ENCODE assay signal across 9 cellular contexts in the genomic region with DNA sequence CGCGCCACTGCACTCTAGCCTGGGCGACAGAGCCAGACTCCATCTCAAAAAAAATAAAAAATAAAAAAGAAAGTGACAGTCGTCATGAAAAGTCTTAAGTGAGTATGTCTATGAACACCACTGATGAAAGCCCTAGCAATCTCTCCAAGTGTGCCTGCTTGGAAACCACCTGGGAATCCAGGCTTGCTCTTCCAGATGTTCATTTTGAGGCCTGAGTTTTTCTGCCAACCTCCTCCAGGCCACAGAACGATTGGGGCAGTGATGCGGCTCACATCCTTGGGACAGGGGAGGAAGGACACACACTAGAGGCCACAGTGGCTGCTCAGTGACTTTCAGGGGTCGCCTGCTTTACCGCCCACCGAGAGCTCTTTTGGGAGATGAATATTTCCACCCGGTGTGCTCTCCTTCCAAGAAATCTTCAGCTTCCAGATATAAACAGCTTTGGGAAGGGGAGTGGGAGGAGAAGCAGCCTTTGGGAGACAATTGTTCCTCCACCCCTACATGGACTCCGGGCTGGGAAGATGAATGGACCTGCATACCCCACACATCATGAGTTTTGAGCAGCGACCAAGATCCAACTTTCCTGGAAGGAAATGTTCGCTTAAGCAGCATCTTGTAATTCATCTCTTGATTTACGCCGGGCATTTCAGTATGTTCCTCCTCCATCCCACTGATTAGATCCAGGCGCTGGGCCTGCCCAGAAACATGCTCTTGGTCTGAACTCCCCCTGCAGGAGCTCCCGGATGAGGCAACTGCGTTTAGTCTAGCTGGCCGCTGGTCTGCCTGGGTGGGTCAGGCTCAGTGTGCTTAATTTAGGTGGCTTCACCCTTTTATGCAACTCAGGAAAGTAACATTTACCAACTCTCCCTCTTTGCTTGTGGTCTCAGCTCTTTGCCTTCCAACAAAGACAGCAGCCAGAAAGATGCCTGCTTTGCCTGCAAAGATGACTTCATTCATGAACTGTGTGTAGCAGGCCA. TPM values are rescaled to one million over a fixed set of nuclear protein-coding genes. Genes with fewer than 3 reads are reported as not detected.
A peak's percentile ranks its signal among the peaks of the same experiment; 100 is the strongest.
DNase-seq lines count a peak whose midpoint lies in the region; ATAC-seq and TF ChIP-seq lines count a peak whose summit lies in the region.
"Had no signal": no experiment of that assay in that cellular context is flagged by ENCODE, and none has a peak within 500 bp of the region (broad histone marks: within the 10 kb centered on the region; RNA-seq: fewer than 3 reads in every experiment).

No MANE protein-coding gene starts in this region.

- no peaks in the 10 kb centered on the region for H4K20me1 ChIP-seq in hepatocyte (ENCODE audit: insufficient read depth, poor library complexity, severe bottlenecking)
- no peaks in the 10 kb centered on the region for H4K20me1 ChIP-seq in PC-9 (ENCODE audit: insufficient read depth)

- H3K9me3 Mint-ChIP-seq in WTC11: peaks cover 8% of the 10 kb centered on the region

- no peak overlapping the region for H2AFZ ChIP-seq in hepatocyte
- H2AFZ ChIP-seq in PC-9: no peak overlapping the region

- H3K9me3 ChIP-seq in hepatocyte (ENCODE audit: low read depth): no peaks in the 10 kb centered on the region
- H3K9me3 ChIP-seq in stomach: no peaks in the 10 kb centered on the region
- no peaks in the 10 kb centered on the region for H3K9me3 ChIP-seq in PC-9 (ENCODE audit: insufficient read depth, low read depth)

- H3K27ac ChIP-seq in hepatocyte (peak overlapping the region; percentile 56), stomach (peak overlapping the region in 4 of 5 donors; percentile 87 to 94 (median 90)), PC-9 (no peak overlapping the region)

- H3K4me3 Mint-ChIP-seq in WTC11: no peak overlapping the region

- CTCF ChIA-PET in WTC11 (lab: Charles Lee) (interaction anchor here (0.6 to 2.1 kb wide), 24 partner anchors 10 to 344 kb away, joined by 3 to 22 read pairs (median 4); partner anchors contain the start of genes HTR2B and NCL), PC-9 (lab: Charles Lee) (no interaction called here)

- no TSS peak for BruUV-seq in PC-9 (replicated peaks; lab: Mats Ljungman, UMichigan)

- H3K27me3 Mint-ChIP-seq in WTC11 (ENCODE audit: low read depth): no peaks in the 10 kb centered on the region; the same call in 1 of the 2 replicates

- no peak overlapping the region for H3K4me3 ChIP-seq in hepatocyte
- no peak overlapping the region for H3K4me3 ChIP-seq in stomach
- H3K4me3 ChIP-seq in PC-9: no peak overlapping the region

- H3K36me3 Mint-ChIP-seq in WTC11: peaks cover 3% of the 10 kb centered on the region

- peak; percentile 82 for ATAC-seq in WTC11

- DNase-seq in 8988T: peak; percentile 64
- DNase-seq in HS-5 (ENCODE audit: low read depth): peak; percentile 39
- DNase-seq in WTC11 (ENCODE audit: low spot score): peak; percentile 80
- DNase-seq in hepatocyte (ENCODE audit: low spot score): peak; percentile 87
- peak; percentile 73 for DNase-seq in stomach
- no peak for DNase-seq in activated naive CD4-positive, alpha-beta T cell (lab: John Stamatoyannopoulos, UW)
- no peak for DNase-seq in KG1 (lab: John Stamatoyannopoulos, UW)
- DNase-seq in PC-9: no peak
- DNase-seq: DND-41 had no signal

- H3F3A ChIP-seq in PC-9 (ENCODE audit: insufficient read depth, low read depth): no peaks in the 10 kb centered on the region

- H3K27me3 ChIP-seq in hepatocyte (peaks cover 5% of the 10 kb centered on the region), stomach (peaks cover 0 to 5% (median 0%) of the 10 kb centered on the region in 3 donors), PC-9 (ENCODE audit: insufficient read depth, low read depth) (peaks cover 39% of the 10 kb centered on the region)

- no peak for TF ChIP-seq POLR2A in stomach (IDR thresholded peaks at IDR 0.05)

- POLR2A ChIA-PET in WTC11 (lab: Charles Lee): interaction anchor here (0.6 to 1.2 kb wide), 3 partner anchors 10 to 222 kb away, joined by 3 to 4 read pairs (median 3); no protein-coding TSS in a partner anchor
- POLR2A ChIA-PET in PC-9 (lab: Charles Lee; ENCODE audit: unreplicated experiment): no interaction called here

- no peaks in the 10 kb centered on the region for H3K36me3 ChIP-seq in hepatocyte (replicated peaks; ENCODE audit: insufficient read depth, low read depth)
- H3K36me3 ChIP-seq in stomach: no peaks in the 10 kb centered on the region
- H3K36me3 ChIP-seq in PC-9 (ENCODE audit: low read depth): no peaks in the 10 kb centered on the region

- peaks cover 3% of the 10 kb centered on the region for H3K4me1 ChIP-seq in hepatocyte (ENCODE audit: insufficient read depth)
- peaks cover 11 to 38% (median 25%) of the 10 kb centered on the region in 4 donors for H3K4me1 ChIP-seq in stomach
- H3K4me1 ChIP-seq in PC-9 (replicated peaks; ENCODE audit: insufficient read depth): no peaks in the 10 kb centered on the region

- peaks cover 33% of the 10 kb centered on the region for H3K4me1 Mint-ChIP-seq in WTC11

- TF ChIP-seq EP300 in stomach (IDR thresholded peaks at IDR 0.05): peak; percentile 18

- WGBS in hepatocyte (ENCODE audit: low lambda C conversion rate, missing lambda C conversion rate): 51% methylated on average over 19 of the region's 19 CpGs
- WGBS in stomach, 5 donors: 46 to 62% (median 58%) methylated on average over 19 of the region's 19 CpGs

- intact Hi-C loops in stomach (cut with DNase I; ENCODE audit: low total_unique reads) (loop anchor here (10.0 kb wide), 1 partner anchor 87 kb away; no protein-coding TSS in a partner anchor), PC-9 (cut with micrococcal nuclease; ENCODE audit: unreplicated experiment) (no loop called here)

- H3K9me2 ChIP-seq in hepatocyte (replicated peaks; ENCODE audit: insufficient read depth) (no peaks in the 10 kb centered on the region), PC-9 (ENCODE audit: insufficient read depth) (no peaks in the 10 kb centered on the region)

- H3K4me2 ChIP-seq in hepatocyte (no peak overlapping the region), PC-9 (no peak overlapping the region)

- no peak overlapping the region; the same call in 1 of the 2 replicates for H3K27ac Mint-ChIP-seq in WTC11

- H3K79me2 ChIP-seq in hepatocyte (no peaks in the 10 kb centered on the region), PC-9 (ENCODE audit: low read depth) (no peaks in the 10 kb centered on the region)

- TF ChIP-seq CTCF in WTC11 (IDR thresholded peaks at IDR 0.05) (peak; percentile 39; the same call in 1 of the 2 replicates), hepatocyte (IDR thresholded peaks at IDR 0.05; ENCODE audit: poor library complexity) (peak; percentile 68), stomach (IDR thresholded peaks at IDR 0.05) (peak in 5 of 7 experiments; percentile 56 to 63 (median 61)), PC-9 (conservative IDR thresholded peaks at IDR 0.05) (no peak; the same call in 1 of the 2 replicates)

TF ChIP-seq in WTC11, 78 proteins besides CTCF, POLR2A, EP300 and RAD21 (continues in another document):
- TF ChIP-seq SMAD4 (CRISPR knock-in tag; IDR thresholded peaks at IDR 0.05) (no peak), AFF4 (CRISPR knock-in tag; IDR thresholded peaks at IDR 0.05; ENCODE audit: borderline replicate concordance) (0 out of 2 replicates have a peak, but pooled peaks have one; percentile 5), GABPB1 (CRISPR knock-in tag; IDR thresholded peaks at IDR 0.05) (no peak), ZNF121 (CRISPR knock-in tag; IDR thresholded peaks at IDR 0.05) (0 out of 2 replicates have a peak, but pooled peaks have one; percentile 50), ZMAT4 (CRISPR knock-in tag; IDR thresholded peaks at IDR 0.05) (no peak), EMX1 (CRISPR knock-in tag; IDR thresholded peaks at IDR 0.05) (no peak)

RNA-seq across cellular contexts. Expression of gene ARMC9, which starts 6.2 kb away (rescaled TPM):
- 34.5 to 37.5 TPM (median 34.9 TPM) in 3 replicates for total RNA-seq in WTC11 (2021)
- 14.6 and 22.5 TPM in 2 replicates for total RNA-seq in hepatocyte
- 15.9 and 23.7 TPM in 2 replicates for polyA plus RNA-seq in hepatocyte
- total RNA-seq in stomach: 100 to 1,000 TPM in 1 of 5 donors, 10 to 100 TPM in 3, 1 to 10 TPM in 1; 4.6 to 114 (median 45.5) TPM
- 1 to 10 TPM; 4.5 to 4.9 (median 4.7) TPM for polyA plus RNA-seq in stomach
- total RNA-seq in PC-9 (2021): 23.4 and 29.7 TPM in 2 replicates

Comparison
In these comparisons a context has a peak if more than half of its experiments do, and no peak if none do; other contexts are left out.
1. DNase-seq: peak in 8988T (single experiment), HS-5 (single experiment), WTC11 (single experiment), hepatocyte (single experiment) and stomach (single experiment); none in activated naive CD4-positive, alpha-beta T cell (0 of 4), KG1 (single experiment) and PC-9 (0 of 2).